Comparison of ENCODE assay signal across 9 cellular contexts in the genomic region with DNA sequence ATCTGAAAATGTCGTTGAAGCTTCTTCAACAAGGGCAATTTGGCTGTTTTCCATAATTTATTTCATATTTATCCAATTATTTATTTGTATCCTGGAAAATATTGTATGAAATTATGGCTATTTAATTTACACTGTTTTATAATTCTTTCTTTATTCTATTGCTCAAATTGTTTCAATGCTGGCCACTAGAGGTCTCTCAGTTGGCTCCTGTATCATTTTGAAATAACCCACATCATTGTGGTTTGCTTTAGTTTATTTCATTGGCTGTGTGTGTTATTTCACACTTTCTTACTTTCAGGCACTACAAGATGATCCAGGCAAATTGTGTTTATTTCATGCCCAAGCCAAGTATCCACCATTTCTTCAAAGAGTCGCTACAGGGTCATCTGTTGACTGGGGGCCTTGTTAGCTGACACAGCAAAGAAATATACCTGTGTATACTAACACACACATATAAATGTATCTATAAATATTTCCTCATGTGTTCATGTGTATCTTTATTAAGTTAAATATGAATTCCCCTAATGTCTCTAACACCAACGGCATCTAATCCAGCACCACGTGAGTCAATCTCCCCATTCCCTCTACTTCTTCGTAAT.
A peak's percentile ranks its signal among the peaks of the same experiment; 100 is the strongest.
DNase-seq lines count a peak whose midpoint lies in the region; ATAC-seq and TF ChIP-seq lines count a peak whose summit lies in the region.
"Had no signal": no experiment of that assay in that cellular context is flagged by ENCODE, and none has a peak within 500 bp of the region (broad histone marks: within the 10 kb centered on the region; RNA-seq: fewer than 3 reads in every experiment).

No MANE protein-coding gene starts in this region.

- H3K4me3 ChIP-seq in left ventricle myocardium inferior (no peak overlapping the region), gastroesophageal sphincter (no peak overlapping the region)

- TF ChIP-seq EP300 in gastroesophageal sphincter (IDR thresholded peaks at IDR 0.05), result no peak

- peak; percentile 45; the same call in 1 of the 3 replicates for ATAC-seq in SK-N-SH treated with all-trans-retinoic acid at 6 μM for 48 hours
- no peak for ATAC-seq in gastroesophageal sphincter
- ATAC-seq in GM18867 (IDR thresholded peaks at IDR 0.05; ENCODE audit: unreplicated experiment), result no peak

- TF ChIP-seq POLR2A in gastroesophageal sphincter (IDR thresholded peaks at IDR 0.05), result no peak

- DNase-seq in left ventricle myocardium inferior, result no peak
- DNase-seq in cardiac septum (ENCODE audit: low spot score), result no peak
- DNase-seq in NCI-H2029 (lab: John Stamatoyannopoulos, UW), result no peak
- no peak for DNase-seq in NOMO-1 treated with DMSO at 0.1 percent for 48 hours (lab: John Stamatoyannopoulos, UW; ENCODE audit: unreplicated experiment)
- no peak for DNase-seq in NCI-H524 treated with DMSO at 0.1 percent for 48 hours (lab: John Stamatoyannopoulos, UW)
- DNase-seq: Caco-2 had no signal

- H3K36me3 ChIP-seq in left ventricle myocardium inferior, result no peaks in the 10 kb centered on the region
- no peaks in the 10 kb centered on the region for H3K36me3 ChIP-seq in gastroesophageal sphincter

- H3K27ac ChIP-seq in left ventricle myocardium inferior (replicated peaks) (no peak overlapping the region), gastroesophageal sphincter (no peak overlapping the region)

- intact Hi-C loops in left ventricle myocardium inferior (cut with micrococcal nuclease) (no loop called here), cardiac septum (cut with DNase I) (no loop called here)

- peak; percentile 61 for TF ChIP-seq CTCF in left ventricle myocardium inferior (IDR thresholded peaks at IDR 0.05; ENCODE audit: borderline replicate concordance)
- peak in 3 of 4 experiments; percentile 6 to 43 (median 28) for TF ChIP-seq CTCF in gastroesophageal sphincter (IDR thresholded peaks at IDR 0.05)

- H3K9me3 ChIP-seq in left ventricle myocardium inferior (replicated peaks) (no peaks in the 10 kb centered on the region), gastroesophageal sphincter (no peaks in the 10 kb centered on the region)

- 62 to 66% methylated on average over 5 of the region's 5 CpGs for WGBS in gastroesophageal sphincter (ENCODE audit: low coverage in 1 of 2), 2 donors

- H3K4me1 ChIP-seq in left ventricle myocardium inferior (no peaks in the 10 kb centered on the region), gastroesophageal sphincter (no peaks in the 10 kb centered on the region)
- H3K4me1 ChIP-seq: Caco-2 had no signal

- peaks cover 13% of the 10 kb centered on the region for H3K27me3 ChIP-seq in left ventricle myocardium inferior (ENCODE audit: low read depth)
- peaks cover 5% of the 10 kb centered on the region for H3K27me3 ChIP-seq in gastroesophageal sphincter

TF ChIP-seq in SK-N-SH treated with all-trans-retinoic acid at 6 μM for 48 hours, 23 proteins besides CTCF, POLR2A, EP300 and RAD21:
- TF ChIP-seq ZC3H10 (CRISPR knock-in tag; IDR thresholded peaks at IDR 0.05), result no peak
- TF ChIP-seq TCF4 (CRISPR knock-in tag; IDR thresholded peaks at IDR 0.05; ENCODE audit: borderline replicate concordance), result no peak
